In the genomic region with DNA sequence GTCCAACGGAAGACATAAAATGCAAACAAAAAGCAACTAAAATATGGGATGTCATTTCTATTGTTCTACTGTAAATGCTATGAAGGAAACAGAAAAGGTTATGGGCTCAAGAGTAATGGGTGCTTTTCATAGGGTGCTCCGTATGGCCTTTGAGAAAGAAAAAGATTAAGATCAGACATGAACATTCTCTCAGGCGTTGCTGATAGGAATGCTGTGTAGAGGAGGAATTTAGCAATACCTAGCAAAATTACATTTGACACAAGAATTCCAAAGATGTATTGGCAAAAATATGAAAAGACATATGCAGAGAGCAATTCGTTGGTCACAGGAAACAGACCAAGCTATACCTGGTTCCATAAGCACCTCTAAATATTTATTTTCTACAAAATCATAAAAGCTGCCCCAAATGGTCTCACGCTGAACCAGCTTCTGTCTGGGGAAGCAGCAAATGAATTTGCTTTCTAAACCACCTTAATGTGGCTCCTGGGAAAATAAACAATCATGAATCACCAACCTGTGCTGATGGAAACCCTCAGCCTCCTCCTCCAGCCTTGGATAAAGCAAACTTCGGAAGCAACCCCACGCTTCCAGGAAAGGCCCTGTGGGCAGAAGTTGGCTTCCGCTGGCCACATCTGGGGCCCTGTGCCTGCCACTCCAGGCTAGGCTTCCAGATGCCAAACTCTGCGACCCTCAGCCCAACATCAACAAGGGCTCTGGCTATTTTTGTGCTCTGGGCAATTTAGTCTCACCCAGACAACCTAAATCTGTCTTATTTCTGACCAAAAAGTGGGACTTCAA, we compare ENCODE assay signal across 14 cellular contexts. TPM values are rescaled to one million over a fixed set of nuclear protein-coding genes. Genes with fewer than 3 reads are reported as not detected.
"Had no signal": no experiment of that assay in that cellular context is flagged by ENCODE, and none has a peak within 500 bp of the region (broad histone marks: within the 10 kb centered on the region; RNA-seq: fewer than 3 reads in every experiment).

No MANE protein-coding gene starts in this region.

- H3K36me3 ChIP-seq: heart left ventricle, lower lobe of right lung, neural progenitor cell, ovary had no signal

- H3K27ac Mint-ChIP-seq: activated naive CD8-positive, alpha-beta T cell treated with anti-CD3 and anti-CD28 coated beads, Interleukin-2, amount 10 ng/mL, durations not matched to agents 7 days and 5 days; neural progenitor cell; stimulated activated effector memory CD8-positive, alpha-beta T cell treated with anti-CD3 and anti-CD28 coated beads, Interleukin-12 subunit alpha, Interleukin-12 subunit beta, amount 100 ng/mL, for 72 hours had no signal

- H3K4me1 ChIP-seq: heart left ventricle, lower lobe of right lung, neural progenitor cell had no signal

- H3K9me3 Mint-ChIP-seq: activated naive CD8-positive, alpha-beta T cell treated with anti-CD3 and anti-CD28 coated beads, Interleukin-2, amount 10 ng/mL, durations not matched to agents 7 days and 5 days; naive B cell; neural progenitor cell; stimulated activated effector memory CD8-positive, alpha-beta T cell treated with anti-CD3 and anti-CD28 coated beads, Interleukin-12 subunit alpha, Interleukin-12 subunit beta, amount 100 ng/mL, for 72 hours had no signal

- ATAC-seq: heart left ventricle; left colon; stimulated activated effector memory CD8-positive, alpha-beta T cell treated with anti-CD3 and anti-CD28 coated beads, Interleukin-12 subunit alpha, Interleukin-12 subunit beta, amount 100 ng/mL, for 72 hours had no signal

- H3K9ac ChIP-seq: neural progenitor cell had no signal

- H3K27me3 ChIP-seq: heart left ventricle, ovary had no signal

- H3K9me3 ChIP-seq: heart left ventricle, lower lobe of right lung, ovary had no signal

- H3K4me3 ChIP-seq: heart left ventricle, lower lobe of right lung, neural progenitor cell, ovary had no signal

- H2AFZ ChIP-seq: neural progenitor cell had no signal

- H3K4me2 ChIP-seq: neural progenitor cell had no signal

- H3K36me3 Mint-ChIP-seq: activated naive CD8-positive, alpha-beta T cell treated with anti-CD3 and anti-CD28 coated beads, Interleukin-2, amount 10 ng/mL, durations not matched to agents 7 days and 5 days; naive B cell; neural progenitor cell; stimulated activated effector memory CD8-positive, alpha-beta T cell treated with anti-CD3 and anti-CD28 coated beads, Interleukin-12 subunit alpha, Interleukin-12 subunit beta, amount 100 ng/mL, for 72 hours had no signal

- H3K4me3 Mint-ChIP-seq: activated naive CD8-positive, alpha-beta T cell treated with anti-CD3 and anti-CD28 coated beads, Interleukin-2, amount 10 ng/mL, durations not matched to agents 7 days and 5 days; neural progenitor cell; stimulated activated effector memory CD8-positive, alpha-beta T cell treated with anti-CD3 and anti-CD28 coated beads, Interleukin-12 subunit alpha, Interleukin-12 subunit beta, amount 100 ng/mL, for 72 hours had no signal

- H3K27ac ChIP-seq: heart left ventricle, lower lobe of right lung, neural progenitor cell, ovary had no signal

- DNase-seq: activated CD4-positive, alpha-beta T cell treated with anti-CD3 and anti-CD28 coated beads, Interleukin-2, amount 50 U/mL, for 1 hour; activated CD8-positive, alpha-beta memory T cell treated with anti-CD3 and anti-CD28 coated beads for 24 hours; activated naive CD8-positive, alpha-beta T cell treated with anti-CD3 and anti-CD28 coated beads, Interleukin-2, amount 10 ng/mL, durations not matched to agents 7 days and 5 days; cerebellar nuclear complex; effector CD8-positive, alpha-beta T cell; foreskin melanocyte; heart left ventricle; naive B cell; ovary had no signal

RNA-seq across cellular contexts. Expression of gene BMP8B, which starts 11.6 kb away (rescaled TPM):
- total RNA-seq: fibroblast of lung had no signal
